ENCODE assay signal across 9 cellular contexts in genomic region chr11:133948711-133949110, GRCh38. TPM values are rescaled to one million over a fixed set of nuclear protein-coding genes. Genes with fewer than 3 reads are reported as not detected.
A peak's percentile ranks its signal among the peaks of the same experiment; 100 is the strongest.
DNase-seq lines count a peak whose midpoint lies in the region; ATAC-seq and TF ChIP-seq lines count a peak whose summit lies in the region.
"Had no signal": no experiment of that assay in that cellular context is flagged by ENCODE, and none has a peak within 500 bp of the region (broad histone marks: within the 10 kb centered on the region; RNA-seq: fewer than 3 reads in every experiment).

No MANE protein-coding gene starts in this region.

- H3K9me3 Mint-ChIP-seq in CD4-positive, CD25-positive, alpha-beta regulatory T cell: peaks cover 0 to 1% (median 0%) of the 10 kb centered on the region in 7 donors

- peaks cover 52% of the 10 kb centered on the region for H3K4me1 ChIP-seq in CD4-positive, CD25-positive, alpha-beta regulatory T cell (ENCODE audit: control insufficient read depth, insufficient read depth, low read length, poor library complexity, severe bottlenecking)
- H3K4me1 ChIP-seq in esophagus muscularis mucosa (peaks cover 96 to 100% (median 98%) of the 10 kb centered on the region in 4 donors), Peyer's patch (peaks cover 0 to 46% (median 0%) of the 10 kb centered on the region in 4 donors)

- DNase-seq in CD4-positive, CD25-positive, alpha-beta regulatory T cell: no peak
- peak; percentile 66 for DNase-seq in DMS79 (lab: John Stamatoyannopoulos, UW)
- DNase-seq in T-helper 17 cell: no peak
- no peak for DNase-seq in esophagus muscularis mucosa (ENCODE audit: extremely low spot score)
- no peak for DNase-seq in activated CD4-positive, CD25-positive, alpha-beta regulatory T cell (lab: John Stamatoyannopoulos, UW)
- DNase-seq in T1000 (lab: John Stamatoyannopoulos, UW): no peak
- DNase-seq in CD1c-positive myeloid dendritic cell (ENCODE audit: extremely low spot score): no peak
- no peak for DNase-seq in Peyer's patch
- DNase-seq: NCI-H226 had no signal

- H3K36me3 Mint-ChIP-seq in CD4-positive, CD25-positive, alpha-beta regulatory T cell: peaks cover 6% of the 10 kb centered on the region
- H3K36me3 Mint-ChIP-seq in T-helper 17 cell (ENCODE audit: low read depth): peaks cover 2% of the 10 kb centered on the region

- TF ChIP-seq CTCF in esophagus muscularis mucosa (IDR thresholded peaks at IDR 0.05) (no peak), Peyer's patch (IDR thresholded peaks at IDR 0.05) (no peak)

- peaks cover 22% of the 10 kb centered on the region for H3K27me3 Mint-ChIP-seq in CD4-positive, CD25-positive, alpha-beta regulatory T cell
- H3K27me3 Mint-ChIP-seq in T-helper 17 cell: no peaks in the 10 kb centered on the region

- no peak overlapping the region for H3K27ac ChIP-seq in CD4-positive, CD25-positive, alpha-beta regulatory T cell (ENCODE audit: insufficient read depth, low read length, poor library complexity, severe bottlenecking)
- H3K27ac ChIP-seq in esophagus muscularis mucosa (replicated peaks in 1 of 4) (peak overlapping the region; percentile 90 to 97 (median 96)), Peyer's patch (no peak overlapping the region)

- peak overlapping the region in 1 of 4 donors; percentile 68 for H3K4me3 Mint-ChIP-seq in CD4-positive, CD25-positive, alpha-beta regulatory T cell
- no peak overlapping the region for H3K4me3 Mint-ChIP-seq in T-helper 17 cell

- WGBS in esophagus muscularis mucosa: 54% methylated on average over 8 of the region's 9 CpGs

- H3K27me3 ChIP-seq in CD4-positive, CD25-positive, alpha-beta regulatory T cell (ENCODE audit: control insufficient read depth, insufficient read depth, low read length): peaks cover 3% of the 10 kb centered on the region
- H3K27me3 ChIP-seq in esophagus muscularis mucosa (no peaks in the 10 kb centered on the region), Peyer's patch (no peaks in the 10 kb centered on the region)

- intact Hi-C loops in esophagus muscularis mucosa (cut with DNase I): loop anchor here (5.0 kb wide), 1 partner anchor 99 kb away; no protein-coding TSS in a partner anchor

- no peak for ATAC-seq in CD4-positive, CD25-positive, alpha-beta regulatory T cell (ENCODE audit: low read depth in 2 of 2)
- no peak for ATAC-seq in T-helper 17 cell

- TF ChIP-seq POLR2A in esophagus muscularis mucosa (IDR thresholded peaks at IDR 0.05; ENCODE audit: low read depth) (no peak), Peyer's patch (IDR thresholded peaks at IDR 0.05) (no peak)

- no peaks in the 10 kb centered on the region for H3K9me3 ChIP-seq in CD4-positive, CD25-positive, alpha-beta regulatory T cell (ENCODE audit: control insufficient read depth in 2 of 2, low read length in 2 of 2)
- H3K9me3 ChIP-seq in T-helper 17 cell (ENCODE audit: control insufficient read depth, low read length, poor library complexity, severe bottlenecking) (no peaks in the 10 kb centered on the region), esophagus muscularis mucosa (no peaks in the 10 kb centered on the region), Peyer's patch (no peaks in the 10 kb centered on the region)

- peak overlapping the region; percentile 5 to 92 (median 71) for H3K27ac Mint-ChIP-seq in CD4-positive, CD25-positive, alpha-beta regulatory T cell
- H3K27ac Mint-ChIP-seq in T-helper 17 cell: peak overlapping the region; percentile 96

- TF ChIP-seq EP300 in esophagus muscularis mucosa (IDR thresholded peaks at IDR 0.05): no peak

- H3K36me3 ChIP-seq in CD4-positive, CD25-positive, alpha-beta regulatory T cell (ENCODE audit: control insufficient read depth, insufficient read depth, low read length): no peaks in the 10 kb centered on the region
- H3K36me3 ChIP-seq in esophagus muscularis mucosa (peaks cover 0 to 11% (median 7%) of the 10 kb centered on the region in 4 donors), Peyer's patch (no peaks in the 10 kb centered on the region)

- H3K4me3 ChIP-seq in CD4-positive, CD25-positive, alpha-beta regulatory T cell (ENCODE audit: low read depth, low read length): no peak overlapping the region
- no peak overlapping the region for H3K4me3 ChIP-seq in esophagus muscularis mucosa
- H3K4me3 ChIP-seq in Peyer's patch: no peak overlapping the region

- peaks cover 12 to 69% (median 36%) of the 10 kb centered on the region in 4 donors for H3K4me1 Mint-ChIP-seq in CD4-positive, CD25-positive, alpha-beta regulatory T cell
- peaks cover 61% of the 10 kb centered on the region for H3K4me1 Mint-ChIP-seq in T-helper 17 cell

RNA-seq across cellular contexts. Expression of gene IGSF9B, which starts 8.1 kb away (rescaled TPM):
- total RNA-seq in CD4-positive, CD25-positive, alpha-beta regulatory T cell: 40.0 TPM
- 1 to 10 TPM in 2 of 4 donors, under 1 TPM in 2; 0.65 to 2.9 (median 0.99) TPM for polyA plus RNA-seq in CD4-positive, CD25-positive, alpha-beta regulatory T cell
- total RNA-seq in T-helper 17 cell (10 to 100 TPM; 43.8 to 52.9 TPM), esophagus muscularis mucosa (100 to 1,000 TPM in 1 of 4 donors, 10 to 100 TPM in 3; 21.7 to 130 (median 58.6) TPM), Peyer's patch (10 to 100 TPM in 1 of 4 donors, 1 to 10 TPM in 3; 1.1 to 22.3 (median 5.0) TPM)

Comparison
In these comparisons a context has a peak if more than half of its experiments do, and no peak if none do; other contexts are left out.
1. H3K27ac ChIP-seq: peak in esophagus muscularis mucosa (4 of 4); none in CD4-positive, CD25-positive, alpha-beta regulatory T cell (single experiment) and Peyer's patch (0 of 4).